ENCODE assay signal across 12 cellular contexts in genomic region chr15:85545185-85545584, GRCh38.
A peak's percentile ranks its signal among the peaks of the same experiment; 100 is the strongest.
DNase-seq lines count a peak whose midpoint lies in the region; ATAC-seq and TF ChIP-seq lines count a peak whose summit lies in the region.
"Had no signal": no experiment of that assay in that cellular context is flagged by ENCODE, and none has a peak within 500 bp of the region (broad histone marks: within the 10 kb centered on the region; RNA-seq: fewer than 3 reads in every experiment).

No MANE protein-coding gene starts in this region.

- no peaks in the 10 kb centered on the region for H3K27me3 ChIP-seq in CD8-positive, alpha-beta memory T cell (ENCODE audit: insufficient read depth, low read length, poor library complexity, severe bottlenecking)
- H3K27me3 ChIP-seq in heart left ventricle = no peaks in the 10 kb centered on the region

- no peak overlapping the region for H3K4me3 ChIP-seq in CD8-positive, alpha-beta memory T cell (ENCODE audit: low read length)
- peak overlapping the region in 1 of 12 donors; percentile 47 for H3K4me3 ChIP-seq in heart left ventricle
- H3K4me3 ChIP-seq in skeletal muscle cell (ENCODE audit: low read depth, low read length) = no peak overlapping the region

- peak overlapping the region in 6 of 8 donors; percentile 7 to 69 (median 39) for H3K27ac Mint-ChIP-seq in CD8-positive, alpha-beta memory T cell

- no peak for TF ChIP-seq CTCF in heart left ventricle (IDR thresholded peaks at IDR 0.05)

- no peaks in the 10 kb centered on the region for H3K9me3 ChIP-seq in CD8-positive, alpha-beta memory T cell (ENCODE audit: low read length)
- no peaks in the 10 kb centered on the region for H3K9me3 ChIP-seq in heart left ventricle

- CTCF ChIA-PET in CD8-positive, alpha-beta memory T cell (lab: Charles Lee) = no interaction called here

- no peaks in the 10 kb centered on the region for H3K36me3 ChIP-seq in CD8-positive, alpha-beta memory T cell (ENCODE audit: insufficient read depth, low read length)
- peaks cover 0 to 33% (median 0%) of the 10 kb centered on the region in 9 donors for H3K36me3 ChIP-seq in heart left ventricle

- peaks cover 54 to 82% (median 67%) of the 10 kb centered on the region in 3 donors for H3K4me1 Mint-ChIP-seq in CD8-positive, alpha-beta memory T cell

- DNase-seq in CD8-positive, alpha-beta memory T cell = no peak
- DNase-seq in SKM-1 (lab: John Stamatoyannopoulos, UW; ENCODE audit: unreplicated experiment) (peak; percentile 77), heart left ventricle (no peak), skeletal muscle cell (ENCODE audit: low read depth) (peak; percentile 19), NCI-H1694 (lab: John Stamatoyannopoulos, UW) (no peak), T-helper 1 cell (no peak), DMS79 (lab: John Stamatoyannopoulos, UW) (no peak)
- DNase-seq in activated CD4-positive, alpha-beta T cell treated with anti-CD3 and anti-CD28 coated beads for 1 hour = no peak
- DNase-seq: Calu3, GOT3, naive B cell, NCI-H187 treated with DMSO at 0.1 percent for 48 hours had no signal

- no peak overlapping the region for H3K27ac ChIP-seq in CD8-positive, alpha-beta memory T cell (ENCODE audit: low read depth, low read length)
- H3K27ac ChIP-seq in heart left ventricle = peak overlapping the region in 11 of 12 donors; percentile 1 to 93 (median 55)

- peaks cover 0 to 41% (median 10%) of the 10 kb centered on the region in 3 donors for H3K36me3 Mint-ChIP-seq in CD8-positive, alpha-beta memory T cell

- H3K9me3 Mint-ChIP-seq in CD8-positive, alpha-beta memory T cell = no peaks in the 10 kb centered on the region
- H3K9me3 Mint-ChIP-seq: naive B cell had no signal

- intact Hi-C loops in heart left ventricle (cut with DNase I) = no loop called here

- peaks cover 15% of the 10 kb centered on the region for H3K4me1 ChIP-seq in CD8-positive, alpha-beta memory T cell (ENCODE audit: insufficient read depth, low read length)
- H3K4me1 ChIP-seq in heart left ventricle = peaks cover 0 to 92% (median 60%) of the 10 kb centered on the region in 12 donors

- 26 to 60% (median 53%) methylated on average over 1 of the region's 1 CpG for WGBS in heart left ventricle, 4 donors

- no peak for TF ChIP-seq POLR2A in heart left ventricle (IDR thresholded peaks at IDR 0.05)

- ATAC-seq in heart left ventricle = peak in 3 of 4 donors; percentile 50 to 64 (median 56)

- H3K27me3 Mint-ChIP-seq in CD8-positive, alpha-beta memory T cell = no peaks in the 10 kb centered on the region
- H3K27me3 Mint-ChIP-seq: naive B cell had no signal

- POLR2A ChIA-PET in CD8-positive, alpha-beta memory T cell (lab: Charles Lee) = no interaction called here

- H3K4me3 Mint-ChIP-seq in CD8-positive, alpha-beta memory T cell = no peak overlapping the region
- H3K4me3 Mint-ChIP-seq: naive B cell had no signal

Comparison
In these comparisons a context has a peak if more than half of its experiments do, and no peak if none do; other contexts are left out.
1. DNase-seq: peak in SKM-1 (single experiment) and skeletal muscle cell (single experiment); none in CD8-positive, alpha-beta memory T cell (0 of 5), heart left ventricle (0 of 5), NCI-H1694 (single experiment), T-helper 1 cell (0 of 5), activated CD4-positive, alpha-beta T cell treated with anti-CD3 and anti-CD28 coated beads for 1 hour (single experiment) and DMS79 (single experiment).